8 cellular contexts compared by ENCODE assay signal in the genomic region with DNA sequence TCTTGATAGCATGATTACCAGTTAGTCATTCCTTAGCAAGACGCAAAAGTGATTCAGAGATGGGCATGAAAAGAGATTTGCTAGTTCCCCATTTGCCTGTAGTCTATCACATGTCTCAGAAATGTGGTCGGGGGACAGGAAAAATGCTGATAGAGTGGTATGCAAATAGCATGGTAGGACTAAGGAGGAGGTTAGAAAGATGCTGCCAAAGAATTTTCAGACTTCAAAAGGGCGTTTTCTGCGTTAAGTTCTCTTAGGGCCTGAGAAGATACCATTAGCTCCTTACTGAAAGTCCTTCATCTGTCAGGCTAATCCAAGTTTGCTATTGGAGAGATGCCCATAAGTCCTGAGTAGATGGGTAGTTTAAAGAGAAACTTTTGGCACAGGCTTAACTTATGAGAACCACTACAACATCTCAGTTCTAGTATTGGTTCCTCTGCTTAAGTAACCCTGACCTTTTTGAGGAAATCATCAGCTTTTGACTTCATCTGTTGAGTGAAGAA. TPM values are rescaled to one million over a fixed set of nuclear protein-coding genes. Genes with fewer than 3 reads are reported as not detected.
DNase-seq lines count a peak whose midpoint lies in the region; ATAC-seq and TF ChIP-seq lines count a peak whose summit lies in the region.

No MANE protein-coding gene starts in this region.

- WGBS in upper lobe of left lung, 2 donors, result 61 to 66% methylated on average over 4 of the region's 4 CpGs

- H3K36me3 ChIP-seq in upper lobe of left lung, result peaks cover 0 to 3% (median 0%) of the 10 kb centered on the region in 4 donors

- TF ChIP-seq POLR2A in upper lobe of left lung (IDR thresholded peaks at IDR 0.05), result no peak

- peaks cover 8 to 22% (median 20%) of the 10 kb centered on the region in 4 donors for H3K4me1 ChIP-seq in upper lobe of left lung

- no peak for DNase-seq in activated naive CD8-positive, alpha-beta T cell treated with anti-CD3 and anti-CD28 coated beads, Interleukin-2, amount 50 U/mL, for 24 hours
- no peak for DNase-seq in activated naive CD8-positive, alpha-beta T cell treated with anti-CD3 and anti-CD28 coated beads for 36 hours
- DNase-seq in fibroblast of peridontal ligament (ENCODE audit: extremely low read depth) (peak; percentile 83), upper lobe of left lung (no peak), NCI-H2107 (lab: John Stamatoyannopoulos, UW) (no peak), NCI-H2227 (lab: John Stamatoyannopoulos, UW; ENCODE audit: unreplicated experiment) (no peak)
- DNase-seq in activated CD8-positive, alpha-beta memory T cell treated with anti-CD3 and anti-CD28 coated beads for 24 hours, result no peak

- no peaks in the 10 kb centered on the region for H3K27me3 ChIP-seq in upper lobe of left lung

- H3K4me1 Mint-ChIP-seq in activated naive CD8-positive, alpha-beta T cell treated with anti-CD3 and anti-CD28 coated beads, Interleukin-2, amount 50 U/mL, for 24 hours, result peaks cover 9% of the 10 kb centered on the region
- peaks cover 7% of the 10 kb centered on the region for H3K4me1 Mint-ChIP-seq in activated naive CD8-positive, alpha-beta T cell treated with anti-CD3 and anti-CD28 coated beads for 36 hours

- TF ChIP-seq EP300 in upper lobe of left lung (IDR thresholded peaks at IDR 0.05), result no peak

- no peaks in the 10 kb centered on the region for H3K36me3 Mint-ChIP-seq in activated naive CD8-positive, alpha-beta T cell treated with anti-CD3 and anti-CD28 coated beads, Interleukin-2, amount 50 U/mL, for 24 hours (ENCODE audit: low read depth)
- H3K36me3 Mint-ChIP-seq in activated naive CD8-positive, alpha-beta T cell treated with anti-CD3 and anti-CD28 coated beads for 36 hours, result no peaks in the 10 kb centered on the region

- no peak overlapping the region for H3K27ac ChIP-seq in upper lobe of left lung

- no peak for TF ChIP-seq CTCF in upper lobe of left lung (IDR thresholded peaks at IDR 0.05)

- H3K27me3 Mint-ChIP-seq in activated naive CD8-positive, alpha-beta T cell treated with anti-CD3 and anti-CD28 coated beads, Interleukin-2, amount 50 U/mL, for 24 hours, result no peaks in the 10 kb centered on the region
- H3K27me3 Mint-ChIP-seq in activated naive CD8-positive, alpha-beta T cell treated with anti-CD3 and anti-CD28 coated beads for 36 hours, result no peaks in the 10 kb centered on the region

- no peaks in the 10 kb centered on the region for H3K9me3 Mint-ChIP-seq in activated naive CD8-positive, alpha-beta T cell treated with anti-CD3 and anti-CD28 coated beads, Interleukin-2, amount 50 U/mL, for 24 hours
- no peaks in the 10 kb centered on the region for H3K9me3 Mint-ChIP-seq in activated naive CD8-positive, alpha-beta T cell treated with anti-CD3 and anti-CD28 coated beads for 36 hours

- no peak overlapping the region for H3K4me3 Mint-ChIP-seq in activated naive CD8-positive, alpha-beta T cell treated with anti-CD3 and anti-CD28 coated beads, Interleukin-2, amount 50 U/mL, for 24 hours
- no peak overlapping the region for H3K4me3 Mint-ChIP-seq in activated naive CD8-positive, alpha-beta T cell treated with anti-CD3 and anti-CD28 coated beads for 36 hours

- peak overlapping the region in 3 of 4 donors; percentile 38 to 53 (median 51) for H3K4me3 ChIP-seq in upper lobe of left lung

- ATAC-seq in activated naive CD8-positive, alpha-beta T cell treated with anti-CD3 and anti-CD28 coated beads, Interleukin-2, amount 50 U/mL, for 24 hours, result peak; percentile 68
- ATAC-seq in HG03342 (IDR thresholded peaks at IDR 0.05; ENCODE audit: unreplicated experiment), result peak; percentile 71
- no peak for ATAC-seq in upper lobe of left lung (ENCODE audit: low FRiP score in 2 of 2)

- no peaks in the 10 kb centered on the region for H3K9me3 ChIP-seq in upper lobe of left lung

- no peak overlapping the region for H3K27ac Mint-ChIP-seq in activated naive CD8-positive, alpha-beta T cell treated with anti-CD3 and anti-CD28 coated beads, Interleukin-2, amount 50 U/mL, for 24 hours
- no peak overlapping the region for H3K27ac Mint-ChIP-seq in activated naive CD8-positive, alpha-beta T cell treated with anti-CD3 and anti-CD28 coated beads for 36 hours

RNA-seq across cellular contexts. Expression of a gene that starts 2.7 kb away (rescaled TPM):
- total RNA-seq in activated naive CD8-positive, alpha-beta T cell treated with anti-CD3 and anti-CD28 coated beads for 36 hours, result 1 to 10 TPM; 1.1 TPM
- total RNA-seq in upper lobe of left lung, result 100 to 1,000 TPM in 5 of 6 donors, 10 to 100 TPM in 1; 98.6 to 156 (median 124) TPM

Comparison
In these comparisons a context has a peak if more than half of its experiments do, and no peak if none do; other contexts are left out.
1. ATAC-seq: peak in activated naive CD8-positive, alpha-beta T cell treated with anti-CD3 and anti-CD28 coated beads, Interleukin-2, amount 50 U/mL, for 24 hours (single experiment) and HG03342 (single experiment); none in upper lobe of left lung (0 of 2).
2. RNA of a gene that starts 2.7 kb away (total RNA-seq): 98.6 to 156 TPM in upper lobe of left lung; 1.1 TPM in activated naive CD8-positive, alpha-beta T cell treated with anti-CD3 and anti-CD28 coated beads for 36 hours; every median in the first group is over 10 times any median in the second.